Comparison of ENCODE assay signal across 24 cellular contexts in genomic region chr1:44045064-44045463, GRCh38. TPM values are rescaled to one million over a fixed set of nuclear protein-coding genes. Genes with fewer than 3 reads are reported as not detected.
"Had no signal": no experiment of that assay in that cellular context is flagged by ENCODE, and none has a peak within 500 bp of the region (broad histone marks: within the 10 kb centered on the region; RNA-seq: fewer than 3 reads in every experiment).

No MANE protein-coding gene starts in this region.

- FAIRE-seq: endometrium, frontal cortex had no signal

- H3K27me3 ChIP-seq: neutrophil, spleen, tibial nerve, upper lobe of left lung had no signal

- DNase-seq: cortex of kidney; effector memory CD8-positive, alpha-beta T cell; hypothalamus; immature natural killer cell; islet precursor cell; kidney glomerular epithelial cell; left ventricle myocardium superior; lower lobe of right lung; natural killer cell; psoas muscle; right cardiac atrium; spleen; stimulated activated CD4-positive, alpha-beta T cell treated with anti-CD3 and anti-CD28 coated beads, Interleukin-4, amount 100 ng/mL, for 4 hours; stimulated activated naive CD8-positive, alpha-beta T cell treated with anti-CD3 and anti-CD28 coated beads, Interleukin-15, Interleukin-2, amounts not matched to agents 100 U/mL and 50 U/mL, for 24 hours; substantia nigra; upper lobe of left lung had no signal

- H3K27ac ChIP-seq: lower lobe of right lung, neutrophil, psoas muscle, skin epidermis, spleen, thoracic aorta, tibial nerve, upper lobe of left lung had no signal

- H3K9me3 ChIP-seq: lower lobe of right lung, neutrophil, psoas muscle, spleen, thoracic aorta, tibial nerve, upper lobe of left lung had no signal

- H3K4me1 ChIP-seq: psoas muscle had no signal

- ATAC-seq: effector memory CD8-positive, alpha-beta T cell; left ventricle myocardium superior; lower lobe of right lung; natural killer cell; psoas muscle; right cardiac atrium; stimulated activated memory B cell treated with anti-CD40 and anti-IgM and Interleukin-4, amounts not matched to agents 10 μg/mL and 1 μg/mL and 100 μg/mL, for 72 hours; stimulated activated naive CD8-positive, alpha-beta T cell treated with anti-CD3 and anti-CD28 coated beads, Interleukin-15, Interleukin-2, amounts not matched to agents 100 U/mL and 50 U/mL, for 24 hours had no signal

- H3K4me3 ChIP-seq: lower lobe of right lung, psoas muscle, skin epidermis, spleen, thoracic aorta, tibial nerve, upper lobe of left lung had no signal

- H3K36me3 ChIP-seq: lower lobe of right lung, neutrophil, spleen, thoracic aorta, tibial nerve, upper lobe of left lung had no signal

RNA-seq across cellular contexts. Expression of gene SLC6A9, which starts 13.8 kb away (rescaled TPM):
- total RNA-seq: mononuclear cell had no signal
- polyA plus RNA-seq: immature natural killer cell had no signal
